Comparison of ENCODE assay signal across 2 cellular contexts in the genomic region with DNA sequence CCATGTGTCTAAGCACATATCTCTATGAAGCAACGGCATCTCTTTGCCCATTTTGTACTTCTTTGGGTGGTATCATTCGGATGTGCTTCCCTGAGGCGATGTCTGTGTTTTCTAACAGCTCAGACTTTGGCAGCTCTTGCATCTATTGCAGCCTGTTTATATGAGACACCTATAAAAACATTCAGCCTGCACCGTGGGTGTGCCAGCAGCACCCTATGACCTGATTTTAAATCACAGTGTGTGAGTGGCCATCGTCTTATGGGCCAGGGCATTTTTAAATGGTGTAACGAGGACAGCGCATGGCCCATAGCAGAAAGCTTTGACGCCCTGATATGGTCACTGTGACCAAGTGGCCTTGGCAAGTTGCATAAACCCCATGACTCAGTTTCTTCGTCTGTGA.
TF ChIP-seq lines count a peak whose summit lies in the region.

No MANE protein-coding gene starts in this region.

TF ChIP-seq in IMR-90, 13 proteins besides CTCF, POLR2A, EP300 and RAD21 (continued from another document):
- TF ChIP-seq NFE2L2 (IDR thresholded peaks at IDR 0.05; ENCODE audit: low read depth, low read length) (no peak), BHLHE40 (IDR thresholded peaks at IDR 0.05; ENCODE audit: low read depth, low read length) (peak; percentile 41), FOS (IDR thresholded peaks at IDR 0.05; ENCODE audit: low read depth, low read length) (0 out of 2 replicates have a peak, but pooled peaks have one; percentile 2), CHD1 (IDR thresholded peaks at IDR 0.05; ENCODE audit: low read depth, low read length) (no peak), RCOR1 (IDR thresholded peaks at IDR 0.05; ENCODE audit: insufficient replicate concordance, low read length) (no peak), CEBPB (IDR thresholded peaks at IDR 0.05; ENCODE audit: low read depth, low read length) (peak; percentile 52; the same call in 1 of the 2 replicates), MAZ (IDR thresholded peaks at IDR 0.05; ENCODE audit: borderline replicate concordance, low read depth, low read length) (no peak)
- TF ChIP-seq, protein P1, sequence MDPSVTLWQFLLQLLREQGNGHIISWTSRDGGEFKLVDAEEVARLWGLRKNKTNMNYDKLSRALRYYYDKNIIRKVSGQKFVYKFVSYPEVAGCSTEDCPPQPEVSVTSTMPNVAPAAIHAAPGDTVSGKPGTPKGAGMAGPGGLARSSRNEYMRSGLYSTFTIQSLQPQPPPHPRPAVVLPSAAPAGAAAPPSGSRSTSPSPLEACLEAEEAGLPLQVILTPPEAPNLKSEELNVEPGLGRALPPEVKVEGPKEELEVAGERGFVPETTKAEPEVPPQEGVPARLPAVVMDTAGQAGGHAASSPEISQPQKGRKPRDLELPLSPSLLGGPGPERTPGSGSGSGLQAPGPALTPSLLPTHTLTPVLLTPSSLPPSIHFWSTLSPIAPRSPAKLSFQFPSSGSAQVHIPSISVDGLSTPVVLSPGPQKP (IDR thresholded peaks at IDR 0.05; ENCODE audit: borderline replicate concordance, low read depth, low read length) = no peak
- TF ChIP-seq, protein P2, sequence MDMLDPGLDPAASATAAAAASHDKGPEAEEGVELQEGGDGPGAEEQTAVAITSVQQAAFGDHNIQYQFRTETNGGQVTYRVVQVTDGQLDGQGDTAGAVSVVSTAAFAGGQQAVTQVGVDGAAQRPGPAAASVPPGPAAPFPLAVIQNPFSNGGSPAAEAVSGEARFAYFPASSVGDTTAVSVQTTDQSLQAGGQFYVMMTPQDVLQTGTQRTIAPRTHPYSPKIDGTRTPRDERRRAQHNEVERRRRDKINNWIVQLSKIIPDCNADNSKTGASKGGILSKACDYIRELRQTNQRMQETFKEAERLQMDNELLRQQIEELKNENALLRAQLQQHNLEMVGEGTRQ (IDR thresholded peaks at IDR 0.05; ENCODE audit: low read depth, low read length) = no peak
TF ChIP-seq in IMR-90: peak in this region for 3.

TF ChIP-seq in WTC11, 78 proteins besides CTCF, POLR2A, EP300 and RAD21 (continued from another document):
- TF ChIP-seq PREB (CRISPR knock-in tag; IDR thresholded peaks at IDR 0.05; ENCODE audit: borderline replicate concordance) = no peak
- no peak for TF ChIP-seq ESRRA (CRISPR knock-in tag; IDR thresholded peaks at IDR 0.05; ENCODE audit: borderline replicate concordance)
- no peak for TF ChIP-seq ZBTB21 (CRISPR knock-in tag; IDR thresholded peaks at IDR 0.05; ENCODE audit: borderline replicate concordance)
- TF ChIP-seq ZSCAN18 (CRISPR knock-in tag; IDR thresholded peaks at IDR 0.05) = no peak
- TF ChIP-seq MXD4 (CRISPR knock-in tag; IDR thresholded peaks at IDR 0.05; ENCODE audit: borderline replicate concordance) = no peak
- TF ChIP-seq, protein P3, sequence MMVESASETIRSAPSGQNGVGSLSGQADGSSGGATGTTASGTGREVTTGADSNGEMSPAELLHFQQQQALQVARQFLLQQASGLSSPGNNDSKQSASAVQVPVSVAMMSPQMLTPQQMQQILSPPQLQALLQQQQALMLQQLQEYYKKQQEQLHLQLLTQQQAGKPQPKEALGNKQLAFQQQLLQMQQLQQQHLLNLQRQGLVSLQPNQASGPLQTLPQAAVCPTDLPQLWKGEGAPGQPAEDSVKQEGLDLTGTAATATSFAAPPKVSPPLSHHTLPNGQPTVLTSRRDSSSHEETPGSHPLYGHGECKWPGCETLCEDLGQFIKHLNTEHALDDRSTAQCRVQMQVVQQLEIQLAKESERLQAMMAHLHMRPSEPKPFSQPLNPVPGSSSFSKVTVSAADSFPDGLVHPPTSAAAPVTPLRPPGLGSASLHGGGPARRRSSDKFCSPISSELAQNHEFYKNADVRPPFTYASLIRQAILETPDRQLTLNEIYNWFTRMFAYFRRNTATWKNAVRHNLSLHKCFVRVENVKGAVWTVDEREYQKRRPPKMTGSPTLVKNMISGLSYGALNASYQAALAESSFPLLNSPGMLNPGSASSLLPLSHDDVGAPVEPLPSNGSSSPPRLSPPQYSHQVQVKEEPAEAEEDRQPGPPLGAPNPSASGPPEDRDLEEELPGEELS (CRISPR knock-in tag; IDR thresholded peaks at IDR 0.05) = no peak
- no peak for TF ChIP-seq FOXJ3 (CRISPR knock-in tag; IDR thresholded peaks at IDR 0.05; ENCODE audit: borderline replicate concordance)
- TF ChIP-seq, protein P4, sequence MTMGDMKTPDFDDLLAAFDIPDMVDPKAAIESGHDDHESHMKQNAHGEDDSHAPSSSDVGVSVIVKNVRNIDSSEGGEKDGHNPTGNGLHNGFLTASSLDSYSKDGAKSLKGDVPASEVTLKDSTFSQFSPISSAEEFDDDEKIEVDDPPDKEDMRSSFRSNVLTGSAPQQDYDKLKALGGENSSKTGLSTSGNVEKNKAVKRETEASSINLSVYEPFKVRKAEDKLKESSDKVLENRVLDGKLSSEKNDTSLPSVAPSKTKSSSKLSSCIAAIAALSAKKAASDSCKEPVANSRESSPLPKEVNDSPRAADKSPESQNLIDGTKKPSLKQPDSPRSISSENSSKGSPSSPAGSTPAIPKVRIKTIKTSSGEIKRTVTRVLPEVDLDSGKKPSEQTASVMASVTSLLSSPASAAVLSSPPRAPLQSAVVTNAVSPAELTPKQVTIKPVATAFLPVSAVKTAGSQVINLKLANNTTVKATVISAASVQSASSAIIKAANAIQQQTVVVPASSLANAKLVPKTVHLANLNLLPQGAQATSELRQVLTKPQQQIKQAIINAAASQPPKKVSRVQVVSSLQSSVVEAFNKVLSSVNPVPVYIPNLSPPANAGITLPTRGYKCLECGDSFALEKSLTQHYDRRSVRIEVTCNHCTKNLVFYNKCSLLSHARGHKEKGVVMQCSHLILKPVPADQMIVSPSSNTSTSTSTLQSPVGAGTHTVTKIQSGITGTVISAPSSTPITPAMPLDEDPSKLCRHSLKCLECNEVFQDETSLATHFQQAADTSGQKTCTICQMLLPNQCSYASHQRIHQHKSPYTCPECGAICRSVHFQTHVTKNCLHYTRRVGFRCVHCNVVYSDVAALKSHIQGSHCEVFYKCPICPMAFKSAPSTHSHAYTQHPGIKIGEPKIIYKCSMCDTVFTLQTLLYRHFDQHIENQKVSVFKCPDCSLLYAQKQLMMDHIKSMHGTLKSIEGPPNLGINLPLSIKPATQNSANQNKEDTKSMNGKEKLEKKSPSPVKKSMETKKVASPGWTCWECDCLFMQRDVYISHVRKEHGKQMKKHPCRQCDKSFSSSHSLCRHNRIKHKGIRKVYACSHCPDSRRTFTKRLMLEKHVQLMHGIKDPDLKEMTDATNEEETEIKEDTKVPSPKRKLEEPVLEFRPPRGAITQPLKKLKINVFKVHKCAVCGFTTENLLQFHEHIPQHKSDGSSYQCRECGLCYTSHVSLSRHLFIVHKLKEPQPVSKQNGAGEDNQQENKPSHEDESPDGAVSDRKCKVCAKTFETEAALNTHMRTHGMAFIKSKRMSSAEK (CRISPR knock-in tag; IDR thresholded peaks at IDR 0.05; ENCODE audit: borderline replicate concordance) = no peak
- TF ChIP-seq, protein P5, sequence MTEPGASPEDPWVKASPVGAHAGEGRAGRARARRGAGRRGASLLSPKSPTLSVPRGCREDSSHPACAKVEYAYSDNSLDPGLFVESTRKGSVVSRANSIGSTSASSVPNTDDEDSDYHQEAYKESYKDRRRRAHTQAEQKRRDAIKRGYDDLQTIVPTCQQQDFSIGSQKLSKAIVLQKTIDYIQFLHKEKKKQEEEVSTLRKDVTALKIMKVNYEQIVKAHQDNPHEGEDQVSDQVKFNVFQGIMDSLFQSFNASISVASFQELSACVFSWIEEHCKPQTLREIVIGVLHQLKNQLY (CRISPR knock-in tag; IDR thresholded peaks at IDR 0.05) = no peak
- TF ChIP-seq NFE2L1 (CRISPR knock-in tag; IDR thresholded peaks at IDR 0.05) = no peak
- TF ChIP-seq ZNF416 (CRISPR knock-in tag; IDR thresholded peaks at IDR 0.05) = no peak
TF ChIP-seq in WTC11: peak in this region for 0.
